In the genomic region with DNA sequence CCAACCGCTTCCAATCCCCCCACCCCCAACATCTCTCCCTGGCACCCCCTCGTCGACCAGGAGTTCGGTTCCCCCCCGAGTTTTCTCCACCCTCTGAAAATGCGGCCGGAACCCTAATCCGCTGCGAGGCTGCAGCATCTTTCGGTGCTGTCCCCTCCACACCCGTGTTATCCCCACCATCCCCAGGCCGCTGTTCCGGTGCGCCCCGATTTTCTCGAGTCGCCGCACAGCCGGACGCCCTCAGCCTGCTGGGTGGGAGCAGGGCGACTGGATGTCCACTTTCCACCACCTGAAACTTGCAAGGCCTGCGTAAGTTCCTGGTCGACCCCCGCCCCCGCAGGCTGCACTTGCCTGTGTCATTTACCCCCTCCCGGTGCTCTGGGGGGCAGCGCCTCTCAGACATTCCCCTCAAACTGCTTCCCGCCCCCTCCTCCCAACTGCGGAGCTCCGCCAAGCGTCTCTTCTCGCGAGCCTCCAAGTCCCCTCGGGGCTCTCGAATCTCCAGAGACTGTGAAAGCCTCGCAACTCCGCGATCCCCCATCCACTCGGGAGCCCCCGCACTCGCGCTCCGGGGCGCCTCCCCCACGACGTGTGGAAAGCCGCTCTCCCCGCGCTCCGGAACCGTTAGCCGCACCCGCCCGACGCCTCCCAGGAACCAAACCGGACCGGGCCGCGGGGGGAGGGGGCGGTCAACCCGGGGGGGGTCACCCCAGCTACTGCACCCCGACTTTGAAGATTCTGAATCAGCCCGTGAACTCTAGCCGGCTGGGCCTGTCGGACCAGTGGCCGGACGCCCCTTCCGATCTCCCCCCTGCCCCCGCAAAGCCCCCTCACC, we compare ENCODE assay signal across 1 cellular context.
TF ChIP-seq lines count a peak whose summit lies in the region.

No MANE protein-coding gene starts in this region.

TF ChIP-seq in HEK293, 187 proteins besides CTCF, POLR2A, EP300 and RAD21 (continued from another document):
- TF ChIP-seq, protein P1, sequence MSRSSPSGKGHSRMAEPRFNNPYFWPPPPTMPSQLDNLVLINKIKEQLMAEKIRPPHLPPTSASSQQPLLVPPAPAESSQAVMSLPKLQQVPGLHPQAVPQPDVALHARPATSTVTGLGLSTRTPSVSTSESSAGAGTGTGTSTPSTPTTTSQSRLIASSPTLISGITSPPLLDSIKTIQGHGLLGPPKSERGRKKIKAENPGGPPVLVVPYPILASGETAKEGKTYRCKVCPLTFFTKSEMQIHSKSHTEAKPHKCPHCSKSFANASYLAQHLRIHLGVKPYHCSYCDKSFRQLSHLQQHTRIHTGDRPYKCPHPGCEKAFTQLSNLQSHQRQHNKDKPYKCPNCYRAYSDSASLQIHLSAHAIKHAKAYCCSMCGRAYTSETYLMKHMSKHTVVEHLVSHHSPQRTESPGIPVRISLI (tag by site-specific recombination; IDR thresholded peaks at IDR 0.05) = no peak
- TF ChIP-seq ZNF785 (tag by site-specific recombination; IDR thresholded peaks at IDR 0.05) (no peak), KLF9 (tag by site-specific recombination; IDR thresholded peaks at IDR 0.05; ENCODE audit: low read depth) (0 out of 2 replicates have a peak, but pooled peaks have one; percentile 26), ZNF571 (tag by site-specific recombination; IDR thresholded peaks at IDR 0.05) (no peak), PATZ1 (tag by site-specific recombination; IDR thresholded peaks at IDR 0.05) (peak; percentile 98), RBAK (tag by site-specific recombination; IDR thresholded peaks at IDR 0.05) (no peak), ZNF600 (tag by site-specific recombination; IDR thresholded peaks at IDR 0.05) (no peak), SALL2 (tag by site-specific recombination; IDR thresholded peaks at IDR 0.05; ENCODE audit: borderline replicate concordance) (no peak), ZNF530 (tag by site-specific recombination; IDR thresholded peaks at IDR 0.05; ENCODE audit: low read depth) (no peak)
